Comparison of ENCODE assay signal across 25 cellular contexts in the genomic region with DNA sequence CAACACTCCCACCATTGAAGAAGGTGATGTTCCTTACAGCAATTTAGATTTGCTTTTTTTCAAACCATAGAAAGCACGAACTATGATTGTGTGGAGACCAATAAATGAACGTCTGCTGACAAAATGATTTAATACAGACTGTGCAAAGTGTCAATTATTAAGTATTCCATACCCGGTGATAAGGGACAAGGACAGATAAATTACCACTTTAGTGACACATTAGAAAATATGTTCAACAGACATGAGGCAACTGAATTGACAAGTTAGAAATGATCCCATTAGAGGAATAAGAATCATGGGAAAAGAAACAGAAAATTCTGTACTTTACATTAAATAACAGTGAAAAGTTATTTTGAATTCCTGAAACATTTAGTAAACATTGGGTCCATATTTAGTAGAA.
"Had no signal": no experiment of that assay in that cellular context is flagged by ENCODE, and none has a peak within 500 bp of the region (broad histone marks: within the 10 kb centered on the region; RNA-seq: fewer than 3 reads in every experiment).

No MANE protein-coding gene starts in this region.

- H3K27me3 ChIP-seq: colonic mucosa, dorsolateral prefrontal cortex, esophagus muscularis mucosa, esophagus squamous epithelium, foreskin keratinocyte, gastrocnemius medialis, gastroesophageal sphincter, heart left ventricle, heart right ventricle had no signal

- H3K36me3 ChIP-seq: colonic mucosa, esophagus muscularis mucosa, esophagus squamous epithelium, gastrocnemius medialis, gastroesophageal sphincter, heart left ventricle, heart right ventricle had no signal

- H3K27ac Mint-ChIP-seq: dendritic cell treated with granulocyte-macrophage colony-stimulating factor and Interleukin-4, amounts not matched to agents 40 ng/mL and 50 ng/mL, for 4 days; effector memory CD8-positive, alpha-beta T cell; endodermal cell had no signal

- H3K4me1 ChIP-seq: colonic mucosa, esophagus muscularis mucosa, esophagus squamous epithelium, foreskin keratinocyte, gastrocnemius medialis, gastroesophageal sphincter, heart left ventricle, heart right ventricle had no signal

- H3K27me3 Mint-ChIP-seq: dendritic cell treated with granulocyte-macrophage colony-stimulating factor and Interleukin-4, amounts not matched to agents 40 ng/mL and 50 ng/mL, for 4 days; effector memory CD8-positive, alpha-beta T cell had no signal

- ATAC-seq: effector memory CD8-positive, alpha-beta T cell; esophagus mucosa; foreskin keratinocyte; gastrocnemius medialis; gastroesophageal sphincter; heart left ventricle; heart right ventricle had no signal

- H3K27ac ChIP-seq: colonic mucosa, coronary artery, dorsolateral prefrontal cortex, epithelial cell of prostate, esophagus muscularis mucosa, esophagus squamous epithelium, foreskin keratinocyte, gastrocnemius medialis, gastroesophageal sphincter, heart left ventricle, heart right ventricle had no signal

- H3K9me3 Mint-ChIP-seq: dendritic cell treated with granulocyte-macrophage colony-stimulating factor and Interleukin-4, amounts not matched to agents 40 ng/mL and 50 ng/mL, for 4 days; endodermal cell had no signal

- DNase-seq: colonic mucosa; cortex of kidney; dermis blood vessel endothelial cell; dorsolateral prefrontal cortex; effector CD4-positive, alpha-beta T cell; effector CD8-positive, alpha-beta T cell; effector memory CD4-positive, alpha-beta T cell; effector memory CD8-positive, alpha-beta T cell; endodermal cell; erythroblast; esophagus squamous epithelium; foreskin fibroblast; foreskin keratinocyte; foreskin melanocyte; gastrocnemius medialis; glutamatergic neuron; head of caudate nucleus; heart left ventricle; heart right ventricle had no signal

- H3K4me3 Mint-ChIP-seq: dendritic cell treated with granulocyte-macrophage colony-stimulating factor and Interleukin-4, amounts not matched to agents 40 ng/mL and 50 ng/mL, for 4 days; effector memory CD8-positive, alpha-beta T cell; endodermal cell had no signal

- H3K4me3 ChIP-seq: colonic mucosa, coronary artery, dorsolateral prefrontal cortex, esophagus muscularis mucosa, esophagus squamous epithelium, gastrocnemius medialis, gastroesophageal sphincter, heart left ventricle, heart right ventricle had no signal

- H3K9me3 ChIP-seq: colonic mucosa, esophagus muscularis mucosa, esophagus squamous epithelium, gastrocnemius medialis, gastroesophageal sphincter had no signal
